Comparison of ENCODE assay signal across 1 cellular context in genomic region chr19:48637449-48637947, GRCh38.
A peak's percentile ranks its signal among the peaks of the same experiment; 100 is the strongest.
TF ChIP-seq lines count a peak whose summit lies in the region.

No MANE protein-coding gene starts in this region.

TF ChIP-seq in GM12878, 131 proteins besides CTCF, POLR2A, EP300 and RAD21 (continued from another document and continues in another):
- no peak for TF ChIP-seq NKRF (conservative IDR thresholded peaks at IDR 0.05)
- TF ChIP-seq RFX5 (IDR thresholded peaks at IDR 0.05; ENCODE audit: low read depth, low read length), result peak; percentile 74; the same call in 1 of the 2 replicates
- TF ChIP-seq SREBF1 (IDR thresholded peaks at IDR 0.05; ENCODE audit: low read length), result no peak
- TF ChIP-seq STAT3 (IDR thresholded peaks at IDR 0.05; ENCODE audit: low read depth, low read length), result no peak
- no peak for TF ChIP-seq ATF2 (IDR thresholded peaks at IDR 0.05; ENCODE audit: low read length)
- TF ChIP-seq RAD51 (IDR thresholded peaks at IDR 0.05), result peak; percentile 93
- peak; percentile 95; the same call in 1 of the 2 replicates for TF ChIP-seq MAX (IDR thresholded peaks at IDR 0.05; ENCODE audit: low read depth, low read length)
- TF ChIP-seq ZNF274 (IDR thresholded peaks at IDR 0.05; ENCODE audit: insufficient read depth, insufficient read length), result no peak
- no peak for TF ChIP-seq RUNX3 (IDR thresholded peaks at IDR 0.05; ENCODE audit: low read length)
- TF ChIP-seq POLR2AphosphoS5 (IDR thresholded peaks at IDR 0.05; ENCODE audit: low read length), result no peak
- no peak for TF ChIP-seq JUNB (IDR thresholded peaks at IDR 0.05)
- TF ChIP-seq NR2C2 (IDR thresholded peaks at IDR 0.05; ENCODE audit: borderline replicate concordance, control insufficient read depth, insufficient read length, low read depth), result no peak
- TF ChIP-seq NFIC (IDR thresholded peaks at IDR 0.05; ENCODE audit: low read depth, low read length), result no peak
- TF ChIP-seq EGR1 (IDR thresholded peaks at IDR 0.05; ENCODE audit: borderline replicate concordance in 1 of 2, low read depth in 2 of 2, low read length in 2 of 2), result no peak
- TF ChIP-seq NRF1 (conservative IDR thresholded peaks at IDR 0.05; ENCODE audit: low read depth, low read length), result no peak
- TF ChIP-seq NBN (IDR thresholded peaks at IDR 0.05), result peak; percentile 35; the same call in 1 of the 2 replicates
- no peak for TF ChIP-seq PAX8 (IDR thresholded peaks at IDR 0.05)
- no peak for TF ChIP-seq SMC3 (IDR thresholded peaks at IDR 0.05; ENCODE audit: borderline replicate concordance, low read length)
- peak; percentile 26; the same call in 1 of the 2 replicates for TF ChIP-seq SIN3A (IDR thresholded peaks at IDR 0.05; ENCODE audit: low read depth, low read length)
- no peak for TF ChIP-seq MTA3 (IDR thresholded peaks at IDR 0.05; ENCODE audit: borderline replicate concordance, low read length)
- no peak for TF ChIP-seq SREBF2 (IDR thresholded peaks at IDR 0.05; ENCODE audit: low read length)
- TF ChIP-seq SKIL (IDR thresholded peaks at IDR 0.05; ENCODE audit: low read depth, poor library complexity, severe bottlenecking), result no peak
- TF ChIP-seq WRNIP1 (IDR thresholded peaks at IDR 0.05; ENCODE audit: borderline replicate concordance, low read depth, low read length), result no peak
- no peak for TF ChIP-seq CBX3 (IDR thresholded peaks at IDR 0.05; ENCODE audit: borderline replicate concordance, low read depth)
- TF ChIP-seq IRF3 (IDR thresholded peaks at IDR 0.05), result peak; percentile 88
- TF ChIP-seq LARP7 (IDR thresholded peaks at IDR 0.05), result no peak
- TF ChIP-seq RELB (IDR thresholded peaks at IDR 0.05; ENCODE audit: low read depth), result peak; percentile 100
- TF ChIP-seq IKZF2 (IDR thresholded peaks at IDR 0.05), result no peak; a peak in 1 of 4 replicates
- no peak for TF ChIP-seq REST (IDR thresholded peaks at IDR 0.05; ENCODE audit: low read depth, low read length)
- peak; percentile 21 for TF ChIP-seq KLF5 (IDR thresholded peaks at IDR 0.05; ENCODE audit: partially characterized antibody)
- TF ChIP-seq SRF (IDR thresholded peaks at IDR 0.05; ENCODE audit: low read depth in 2 of 2, low read length in 2 of 2), result peak; percentile 4 to 15; a peak in 1 of 4 replicates
- peak; percentile 95 to 97; a peak in 3 of 4 replicates for TF ChIP-seq BHLHE40 (IDR thresholded peaks at IDR 0.05; ENCODE audit: borderline replicate concordance in 1 of 2, low read depth in 2 of 2, low read length in 1 of 2)
- TF ChIP-seq JUND (IDR thresholded peaks at IDR 0.05; ENCODE audit: low read depth, low read length), result no peak
- TF ChIP-seq DPF2 (IDR thresholded peaks at IDR 0.05), result no peak
- peak; percentile 20; the same call in 1 of the 2 replicates for TF ChIP-seq NFYA (IDR thresholded peaks at IDR 0.05; ENCODE audit: borderline replicate concordance, low read depth, low read length)
- TF ChIP-seq ZNF384 (IDR thresholded peaks at IDR 0.05; ENCODE audit: borderline replicate concordance, low read depth, low read length), result peak; percentile 91
- peak; percentile 50; the same call in 1 of the 2 replicates for TF ChIP-seq PKNOX1 (IDR thresholded peaks at IDR 0.05)
- no peak; the same call in 1 of the 2 replicates for TF ChIP-seq RCOR1 (conservative IDR thresholded peaks at IDR 0.05; ENCODE audit: low read depth, low read length)
- TF ChIP-seq SUZ12 (IDR thresholded peaks at IDR 0.05; ENCODE audit: unreplicated experiment), result no peak
- no peak for TF ChIP-seq IRF5 (IDR thresholded peaks at IDR 0.05; ENCODE audit: borderline replicate concordance)
- TF ChIP-seq E2F8 (IDR thresholded peaks at IDR 0.05; ENCODE audit: low read depth, partially characterized antibody), result no peak
- no peak for TF ChIP-seq ETV6 (conservative IDR thresholded peaks at IDR 0.05 in 1 of 2, IDR thresholded peaks at IDR 0.05 in 1 of 2; ENCODE audit: borderline replicate concordance in 1 of 2, low read depth in 1 of 2)
- TF ChIP-seq SMAD5 (IDR thresholded peaks at IDR 0.05; ENCODE audit: low read depth), result 0 out of 2 replicates have a peak, but pooled peaks have one; percentile 18
- TF ChIP-seq ZNF217 (IDR thresholded peaks at IDR 0.05), result no peak
- no peak for TF ChIP-seq ZBED1 (IDR thresholded peaks at IDR 0.05; ENCODE audit: borderline replicate concordance)
- no peak for TF ChIP-seq NR2F1 (conservative IDR thresholded peaks at IDR 0.05)
- TF ChIP-seq RELA (IDR thresholded peaks at IDR 0.05; ENCODE audit: borderline replicate concordance, partially characterized antibody), result no peak
- no peak for TF ChIP-seq BMI1 (IDR thresholded peaks at IDR 0.05; ENCODE audit: borderline replicate concordance)
